Comparison of ENCODE assay signal across 15 cellular contexts in the genomic region with DNA sequence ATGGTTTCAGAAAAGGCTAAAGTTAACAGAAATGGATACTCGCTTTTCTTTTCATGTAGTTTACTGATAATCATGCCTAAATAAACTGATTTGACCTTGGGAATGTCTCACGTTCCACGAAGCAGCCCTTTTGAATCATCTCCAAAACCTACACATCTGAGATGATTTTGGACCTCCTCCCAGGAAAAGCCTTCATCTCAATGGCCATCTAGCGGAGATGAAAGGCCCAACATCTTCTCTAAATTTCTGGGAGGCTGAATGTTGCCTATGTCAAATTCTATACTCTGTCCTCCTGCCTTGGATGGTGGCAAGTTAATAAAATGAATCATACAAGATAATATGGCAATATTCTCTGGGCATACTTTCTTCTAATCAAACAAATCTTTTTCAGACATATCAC.
DNase-seq lines count a peak whose midpoint lies in the region; ATAC-seq and TF ChIP-seq lines count a peak whose summit lies in the region.
"Had no signal": no experiment of that assay in that cellular context is flagged by ENCODE, and none has a peak within 500 bp of the region (broad histone marks: within the 10 kb centered on the region; RNA-seq: fewer than 3 reads in every experiment).

No MANE protein-coding gene starts in this region.

- no peaks in the 10 kb centered on the region for H3K9me3 Mint-ChIP-seq in activated T-helper 2 cell treated with anti-CD3 and anti-CD28 coated beads, Interferon-gamma antibody, Interleukin-2, Interleukin-4, amounts not matched to agents 10 μg/mL and 5 μg/mL and 100 μg/mL, durations not matched to agents 14 hours and 24 hours and 36 hours
- H3K9me3 Mint-ChIP-seq: naive B cell had no signal

- H3K4me1 Mint-ChIP-seq in activated T-helper 2 cell treated with anti-CD3 and anti-CD28 coated beads, Interferon-gamma antibody, Interleukin-2, Interleukin-4, amounts not matched to agents 10 μg/mL and 5 μg/mL and 100 μg/mL, durations not matched to agents 14 hours and 24 hours and 36 hours (ENCODE audit: low read depth): peaks cover 8% of the 10 kb centered on the region
- H3K4me1 Mint-ChIP-seq: activated CD4-positive, alpha-beta T cell treated with anti-CD3 and anti-CD28 coated beads for 36 hours; naive B cell had no signal

- in situ Hi-C loops in ACHN (cut with HindIII; ENCODE audit: low pct_ligation_motif_present, low pct_unique_long_range_greater_than_20kb, low sequenced_read_pairs): no loop called here

- no peaks in the 10 kb centered on the region for H3K27me3 ChIP-seq in left ventricle myocardium inferior (ENCODE audit: low read depth)
- H3K27me3 ChIP-seq in right cardiac atrium (ENCODE audit: control insufficient read depth, insufficient read depth): no peaks in the 10 kb centered on the region
- no peaks in the 10 kb centered on the region for H3K27me3 ChIP-seq in tibial artery

- no peak overlapping the region for H3K27ac ChIP-seq in left ventricle myocardium inferior (replicated peaks)
- no peak overlapping the region for H3K27ac ChIP-seq in right cardiac atrium (ENCODE audit: low read length)
- H3K27ac ChIP-seq in tibial artery: peak overlapping the region in 1 of 2 donors; percentile 19

- ATAC-seq in right cardiac atrium: no peak
- no peak for ATAC-seq in stimulated activated naive CD8-positive, alpha-beta T cell treated with anti-CD3 and anti-CD28 coated beads, Interleukin-15, Interleukin-2, amounts not matched to agents 100 U/mL and 50 U/mL, for 24 hours
- ATAC-seq in HG02938 (IDR thresholded peaks at IDR 0.05; ENCODE audit: unreplicated experiment): no peak
- ATAC-seq: activated CD4-positive, alpha-beta T cell treated with anti-CD3 and anti-CD28 coated beads for 36 hours; left ventricle myocardium superior had no signal

- H3K9me3 ChIP-seq in left ventricle myocardium inferior (replicated peaks) (no peaks in the 10 kb centered on the region), right cardiac atrium (ENCODE audit: control insufficient read depth, low read length) (no peaks in the 10 kb centered on the region), tibial artery (no peaks in the 10 kb centered on the region)

- peak overlapping the region; percentile 5 for H3K27ac Mint-ChIP-seq in activated T-helper 2 cell treated with anti-CD3 and anti-CD28 coated beads, Interferon-gamma antibody, Interleukin-2, Interleukin-4, amounts not matched to agents 10 μg/mL and 5 μg/mL and 100 μg/mL, durations not matched to agents 14 hours and 24 hours and 36 hours
- H3K27ac Mint-ChIP-seq: activated CD4-positive, alpha-beta T cell treated with anti-CD3 and anti-CD28 coated beads for 36 hours; activated naive CD8-positive, alpha-beta T cell; naive B cell had no signal

- no peak overlapping the region for H3K4me3 Mint-ChIP-seq in activated T-helper 2 cell treated with anti-CD3 and anti-CD28 coated beads, Interferon-gamma antibody, Interleukin-2, Interleukin-4, amounts not matched to agents 10 μg/mL and 5 μg/mL and 100 μg/mL, durations not matched to agents 14 hours and 24 hours and 36 hours (ENCODE audit: low read depth)
- H3K4me3 Mint-ChIP-seq: activated CD4-positive, alpha-beta T cell treated with anti-CD3 and anti-CD28 coated beads for 36 hours; activated naive CD8-positive, alpha-beta T cell had no signal

- intact Hi-C loops in left ventricle myocardium inferior (cut with micrococcal nuclease) (no loop called here), right cardiac atrium (cut with DNase I) (no loop called here), tibial artery (cut with DNase I; ENCODE audit: low total_unique reads) (no loop called here)
- intact Hi-C loops in activated T-helper 2 cell treated with anti-CD3 and anti-CD28 coated beads, Interferon-gamma antibody, Interleukin-2, Interleukin-4, amounts not matched to agents 10 μg/mL and 5 μg/mL and 100 μg/mL, durations not matched to agents 14 hours and 24 hours and 36 hours (cut with micrococcal nuclease): no loop called here

- H3K4me3 ChIP-seq in left ventricle myocardium inferior (no peak overlapping the region), right cardiac atrium (ENCODE audit: low read length) (no peak overlapping the region), tibial artery (no peak overlapping the region)

- 44% methylated on average over 4 of the region's 4 CpGs for WGBS in right cardiac atrium

- H3K27me3 Mint-ChIP-seq in activated T-helper 2 cell treated with anti-CD3 and anti-CD28 coated beads, Interferon-gamma antibody, Interleukin-2, Interleukin-4, amounts not matched to agents 10 μg/mL and 5 μg/mL and 100 μg/mL, durations not matched to agents 14 hours and 24 hours and 36 hours (ENCODE audit: low read depth): no peaks in the 10 kb centered on the region
- H3K27me3 Mint-ChIP-seq: activated CD4-positive, alpha-beta T cell treated with anti-CD3 and anti-CD28 coated beads for 36 hours; activated naive CD8-positive, alpha-beta T cell; naive B cell had no signal

- H3K36me3 ChIP-seq in left ventricle myocardium inferior: no peaks in the 10 kb centered on the region
- H3K36me3 ChIP-seq in tibial artery: no peaks in the 10 kb centered on the region

- H3K4me1 ChIP-seq in left ventricle myocardium inferior: no peaks in the 10 kb centered on the region
- peaks cover 2% of the 10 kb centered on the region for H3K4me1 ChIP-seq in right cardiac atrium (ENCODE audit: control insufficient read depth, insufficient read depth, low read length)
- H3K4me1 ChIP-seq in tibial artery: peaks cover 0 to 8% (median 3%) of the 10 kb centered on the region in 4 donors

- TF ChIP-seq CTCF in left ventricle myocardium inferior (IDR thresholded peaks at IDR 0.05; ENCODE audit: borderline replicate concordance) (peak; percentile 30), tibial artery (IDR thresholded peaks at IDR 0.05) (peak; percentile 32 to 36)

- DNase-seq in left ventricle myocardium inferior: no peak
- no peak for DNase-seq in right cardiac atrium
- DNase-seq in activated T-helper 2 cell treated with anti-CD3 and anti-CD28 coated beads, Interferon-gamma antibody, Interleukin-2, Interleukin-4, amounts not matched to agents 10 μg/mL and 5 μg/mL and 100 μg/mL, durations not matched to agents 14 hours and 24 hours and 36 hours (ENCODE audit: low spot score): no peak
- peak; percentile 60 for DNase-seq in fibroblast of peridontal ligament (ENCODE audit: extremely low read depth)
- DNase-seq in tibial artery: no peak
- DNase-seq in ACHN: no peak
- DNase-seq in stimulated activated naive CD8-positive, alpha-beta T cell treated with anti-CD3 and anti-CD28 coated beads, Interleukin-15, Interleukin-2, amounts not matched to agents 100 U/mL and 50 U/mL, for 24 hours: no peak
- DNase-seq: activated CD4-positive, alpha-beta T cell treated with anti-CD3 and anti-CD28 coated beads for 36 hours; activated CD8-positive, alpha-beta memory T cell treated with anti-CD3 and anti-CD28 coated beads, Interleukin-2, amount 50 U/mL, for 48 hours; left ventricle myocardium superior; naive B cell; NCI-H2081; Right ventricle myocardium superior had no signal

- no peaks in the 10 kb centered on the region for H3K36me3 Mint-ChIP-seq in activated T-helper 2 cell treated with anti-CD3 and anti-CD28 coated beads, Interferon-gamma antibody, Interleukin-2, Interleukin-4, amounts not matched to agents 10 μg/mL and 5 μg/mL and 100 μg/mL, durations not matched to agents 14 hours and 24 hours and 36 hours (ENCODE audit: low read depth)
